Comparison of ENCODE assay signal across 20 cellular contexts in the genomic region with DNA sequence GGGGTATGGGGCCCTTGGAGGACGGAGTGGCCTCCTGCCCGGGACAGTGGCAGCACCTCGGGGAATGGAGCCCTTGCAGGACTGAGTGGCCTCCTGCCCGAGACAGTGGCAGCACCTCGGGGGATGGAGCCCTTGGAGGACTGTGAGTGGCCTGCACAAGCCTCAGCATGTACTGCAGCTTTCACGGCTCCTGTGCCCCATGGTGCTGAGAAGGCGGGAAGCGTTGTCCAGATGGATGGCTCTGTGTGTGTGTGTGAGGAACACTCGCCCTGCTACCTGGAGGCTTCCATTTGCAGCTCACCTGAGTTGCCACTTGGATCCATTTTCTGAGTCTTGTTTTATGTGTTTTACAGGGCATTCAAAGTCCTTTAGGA.
A peak's percentile ranks its signal among the peaks of the same experiment; 100 is the strongest.
DNase-seq lines count a peak whose midpoint lies in the region; ATAC-seq, FAIRE-seq and TF ChIP-seq lines count a peak whose summit lies in the region.
"Had no signal": no experiment of that assay in that cellular context is flagged by ENCODE, and none has a peak within 500 bp of the region (broad histone marks: within the 10 kb centered on the region; RNA-seq: fewer than 3 reads in every experiment).

No MANE protein-coding gene starts in this region.

- TF ChIP-seq CTCF in H1 (IDR thresholded peaks at IDR 0.05; ENCODE audit: control extremely low read depth in 1 of 3, insufficient read depth in 1 of 3, low read depth in 1 of 3, low read length in 3 of 3) (no peak), kidney (IDR thresholded peaks at IDR 0.05; ENCODE audit: borderline replicate concordance, extremely low read depth, insufficient read depth) (no peak)

- intact Hi-C loops in kidney (cut with DNase I), result no loop called here

- H3K18ac ChIP-seq in H1 (ENCODE audit: extremely low read depth, low read length) (no peak overlapping the region), trophoblast cell (ENCODE audit: low read length) (no peak overlapping the region)

- H3K14ac ChIP-seq in H1 (ENCODE audit: insufficient read length) (no peak overlapping the region), trophoblast cell (ENCODE audit: low read length) (no peak overlapping the region)

- TF ChIP-seq EP300 in H1 (IDR thresholded peaks at IDR 0.05; ENCODE audit: borderline replicate concordance in 1 of 2, low read depth in 2 of 2, low read length in 2 of 2), result no peak

- H2AFZ ChIP-seq in H1 (ENCODE audit: low read length), result no peak overlapping the region
- no peak overlapping the region for H2AFZ ChIP-seq in trophoblast cell (ENCODE audit: insufficient read depth, low read length, poor library complexity)
- H2AFZ ChIP-seq: GM23338 had no signal

- H4K8ac ChIP-seq in H1 (ENCODE audit: extremely low read depth, insufficient read depth, low read length), result no peak overlapping the region
- H4K8ac ChIP-seq in trophoblast cell (ENCODE audit: low read depth, low read length), result no peak overlapping the region

- no peaks in the 10 kb centered on the region for H3K36me3 Mint-ChIP-seq in activated CD8-positive, alpha-beta memory T cell treated with anti-CD3 and anti-CD28 coated beads, Interleukin-2, amount 10 ng/mL, durations not matched to agents 7 days and 5 days
- H3K36me3 Mint-ChIP-seq: CD4-positive, CD25-positive, alpha-beta regulatory T cell; CD8-positive, alpha-beta T cell had no signal

- no peaks in the 10 kb centered on the region for H3K4me1 ChIP-seq in H1 (replicated peaks in 1 of 4; ENCODE audit: control insufficient read depth in 3 of 4, insufficient read depth in 4 of 4, low read length in 3 of 4)
- no peaks in the 10 kb centered on the region for H3K4me1 ChIP-seq in kidney (ENCODE audit: control insufficient read depth in 1 of 2, insufficient read depth in 1 of 2, low read depth in 1 of 2, low read length in 2 of 2)
- H3K4me1 ChIP-seq in trophoblast cell (ENCODE audit: control insufficient read depth in 1 of 2, insufficient read depth in 2 of 2, low read length in 2 of 2), result no peaks in the 10 kb centered on the region
- H3K4me1 ChIP-seq: Caco-2, HAP-1 had no signal

- no peak overlapping the region for H3K56ac ChIP-seq in H1 (replicated peaks; ENCODE audit: insufficient read length, low read depth, low read length)

- 92% methylated on average over 7 of the region's 9 CpGs; no CpG with 5 or more reads in 1 of the 2 experiments for WGBS in H1 (ENCODE audit: extremely low coverage in 1 of 2, insufficient coverage in 1 of 2, insufficient read length in 1 of 2, insufficient replicate concordance in 2 of 2, low coverage in 1 of 2, low lambda C conversion rate in 2 of 2, missing lambda C conversion rate in 1 of 2), 2 experiments
- no CpG with 5 or more reads among the region's 9 CpGs for WGBS in trophoblast cell (ENCODE audit: extremely low coverage, insufficient coverage, insufficient read length)

- peaks cover 0 to 7% of the 10 kb centered on the region in 2 experiments; a peak in 2 of 4 replicates for H3K9me3 ChIP-seq in H1 (ENCODE audit: insufficient read depth in 2 of 2, low read depth in 1 of 2, low read length in 1 of 2)
- H3K9me3 ChIP-seq in kidney (ENCODE audit: control insufficient read depth in 1 of 2, low read length in 2 of 2), result peaks cover 0 to 9% of the 10 kb centered on the region in 2 donors
- H3K9me3 ChIP-seq in trophoblast cell (ENCODE audit: insufficient read depth, low read depth, low read length), result peaks cover 6% of the 10 kb centered on the region
- H3K9me3 ChIP-seq: HAP-1 had no signal

- CTCF ChIA-PET in activated CD8-positive, alpha-beta memory T cell treated with anti-CD3 and anti-CD28 coated beads, Interleukin-2, amount 10 ng/mL, durations not matched to agents 7 days and 5 days (lab: Charles Lee), result no interaction called here
- CTCF ChIA-PET in H1 (lab: Charles Lee; ENCODE audit: partially characterized antibody), result no interaction called here

- POLR2A ChIA-PET in H1 (lab: Charles Lee; ENCODE audit: partially characterized antibody), result no interaction called here

- no peak for FAIRE-seq in H1 (lab: Jason Lieb, UNC)
- FAIRE-seq in kidney (lab: Jason Lieb, UNC), result no peak
- FAIRE-seq: GM12891, GM18507, H54 had no signal

- H4K91ac ChIP-seq in H1 (replicated peaks; ENCODE audit: insufficient read length, low read length) (no peak overlapping the region), trophoblast cell (ENCODE audit: low read depth, low read length) (no peak overlapping the region)

- H3K79me2 ChIP-seq in H1 (ENCODE audit: control insufficient read depth in 1 of 2, insufficient read depth in 2 of 2, low read length in 2 of 2) (no peaks in the 10 kb centered on the region), trophoblast cell (ENCODE audit: control insufficient read depth, insufficient read depth, low read length, poor library complexity) (no peaks in the 10 kb centered on the region)

- no peaks in the 10 kb centered on the region for H3K79me1 ChIP-seq in H1 (ENCODE audit: low read depth, low read length)
- no peaks in the 10 kb centered on the region for H3K79me1 ChIP-seq in trophoblast cell (ENCODE audit: low read length)

- H2BK15ac ChIP-seq in H1 (ENCODE audit: low read length), result no peak overlapping the region

- H4K12ac ChIP-seq in trophoblast cell (ENCODE audit: low read depth, low read length), result no peak overlapping the region

- H4K5ac ChIP-seq in H1 (ENCODE audit: insufficient read length, low read depth, low read length), result no peak overlapping the region

- TF ChIP-seq POLR2A in H1 (IDR thresholded peaks at IDR 0.05; ENCODE audit: control extremely low read depth in 1 of 2, low read depth in 2 of 2, low read length in 2 of 2), result no peak

- no peak overlapping the region for H2AK5ac ChIP-seq in H1 (ENCODE audit: low read depth, low read length)
- no peak overlapping the region for H2AK5ac ChIP-seq in trophoblast cell (ENCODE audit: low read length)

- TF ChIP-seq RAD21 in H1 (IDR thresholded peaks at IDR 0.05 in 1 of 2, conservative IDR thresholded peaks at IDR 0.05 in 1 of 2; ENCODE audit: low read depth in 2 of 2, low read length in 2 of 2), result no peak

- DNase-seq in activated CD8-positive, alpha-beta memory T cell treated with anti-CD3 and anti-CD28 coated beads, Interleukin-2, amount 50 U/mL, for 48 hours, result peak; percentile 25
- DNase-seq in activated CD8-positive, alpha-beta memory T cell treated with anti-CD3 and anti-CD28 coated beads, Interleukin-2, amount 10 ng/mL, durations not matched to agents 7 days and 5 days, result no peak
- no peak for DNase-seq in H1 (ENCODE audit: low read depth in 1 of 2, low spot score in 2 of 2)
- peak; percentile 48 for DNase-seq in kidney
- no peak for DNase-seq in trophoblast cell
- DNase-seq in NCI-H1092 treated with DMSO at 0.1 percent for 48 hours (lab: John Stamatoyannopoulos, UW), result no peak
- no peak for DNase-seq in inferior parietal cortex (ENCODE audit: extremely low spot score)
- DNase-seq: CD4-positive, CD25-positive, alpha-beta regulatory T cell; GF-D8; HFFc6 had no signal

- H3K36me3 ChIP-seq in H1 (ENCODE audit: control insufficient read depth in 2 of 4, insufficient read depth in 4 of 4, low read length in 3 of 4), result no peaks in the 10 kb centered on the region
- no peaks in the 10 kb centered on the region for H3K36me3 ChIP-seq in kidney (ENCODE audit: control insufficient read depth in 1 of 2, insufficient read depth in 2 of 2, low read length in 2 of 2)
- no peaks in the 10 kb centered on the region for H3K36me3 ChIP-seq in trophoblast cell (ENCODE audit: control insufficient read depth in 1 of 2, insufficient read depth in 2 of 2, low read length in 2 of 2)
- H3K36me3 ChIP-seq: BLaER1, HAP-1 had no signal

- no peak overlapping the region for H3K4ac ChIP-seq in H1 (replicated peaks; ENCODE audit: insufficient read length, low read depth, low read length)
- no peak overlapping the region for H3K4ac ChIP-seq in trophoblast cell (ENCODE audit: low read depth, low read length)

- H3K27ac ChIP-seq in H1 (ENCODE audit: low read depth, low read length), result no peak overlapping the region
- no peak overlapping the region for H3K27ac ChIP-seq in kidney (ENCODE audit: low read depth in 2 of 2, low read length in 2 of 2)
- no peak overlapping the region for H3K27ac ChIP-seq in trophoblast cell (ENCODE audit: low read depth, low read length)
- H3K27ac ChIP-seq: BLaER1, C4-2B had no signal

- no peaks in the 10 kb centered on the region for H3K27me3 Mint-ChIP-seq in activated CD8-positive, alpha-beta memory T cell treated with anti-CD3 and anti-CD28 coated beads, Interleukin-2, amount 10 ng/mL, durations not matched to agents 7 days and 5 days
- H3K27me3 Mint-ChIP-seq: B cell had no signal

- H2BK120ac ChIP-seq in H1 (replicated peaks; ENCODE audit: low read depth, low read length) (no peak overlapping the region), trophoblast cell (ENCODE audit: insufficient read depth, low read length, poor library complexity) (no peak overlapping the region)

- no peak overlapping the region for H2BK20ac ChIP-seq in H1 (ENCODE audit: low read length)

- H3K27me3 ChIP-seq in H1 (replicated peaks in 1 of 4; ENCODE audit: control insufficient read depth in 3 of 4, extremely low read depth in 1 of 4, insufficient read depth in 3 of 4, low read length in 3 of 4), result 0 out of 7 replicates have a peak, but pooled peaks cover 0 to 2% (median 0%) of the 10 kb centered on the region in 4 experiments
- no peaks in the 10 kb centered on the region for H3K27me3 ChIP-seq in trophoblast cell (ENCODE audit: insufficient read depth, low read length)

- no peak for ATAC-seq in activated CD8-positive, alpha-beta memory T cell treated with anti-CD3 and anti-CD28 coated beads, Interleukin-2, amount 10 ng/mL, durations not matched to agents 7 days and 5 days
- ATAC-seq: CD8-positive, alpha-beta T cell; GM23338 had no signal

- no peaks in the 10 kb centered on the region for H4K20me1 ChIP-seq in H1 (replicated peaks in 1 of 2; ENCODE audit: control insufficient read depth in 1 of 2, insufficient read depth in 2 of 2, low read length in 2 of 2)
- H4K20me1 ChIP-seq: BLaER1 had no signal

- no peak overlapping the region for H3K4me3 Mint-ChIP-seq in activated CD8-positive, alpha-beta memory T cell treated with anti-CD3 and anti-CD28 coated beads, Interleukin-2, amount 10 ng/mL, durations not matched to agents 7 days and 5 days
- H3K4me3 Mint-ChIP-seq: B cell; CD4-positive, CD25-positive, alpha-beta regulatory T cell; CD8-positive, alpha-beta T cell; GM23338; HFFc6 had no signal

- no peaks in the 10 kb centered on the region for H3K23me2 ChIP-seq in H1 (ENCODE audit: low read depth, low read length)

- H2BK12ac ChIP-seq in H1 (ENCODE audit: low read depth, low read length) (no peak overlapping the region), trophoblast cell (ENCODE audit: low read length) (no peak overlapping the region)

- H2BK5ac ChIP-seq in H1 (ENCODE audit: low read depth, low read length), result no peak overlapping the region
- no peak overlapping the region for H2BK5ac ChIP-seq in trophoblast cell (ENCODE audit: low read depth, low read length, poor library complexity)

- H3K4me1 Mint-ChIP-seq in activated CD8-positive, alpha-beta memory T cell treated with anti-CD3 and anti-CD28 coated beads, Interleukin-2, amount 10 ng/mL, durations not matched to agents 7 days and 5 days, result no peaks in the 10 kb centered on the region
- H3K4me1 Mint-ChIP-seq: B cell; CD4-positive, CD25-positive, alpha-beta regulatory T cell had no signal

- H3K9me3 Mint-ChIP-seq in activated CD8-positive, alpha-beta memory T cell treated with anti-CD3 and anti-CD28 coated beads, Interleukin-2, amount 10 ng/mL, durations not matched to agents 7 days and 5 days (ENCODE audit: low read depth), result peaks cover 7% of the 10 kb centered on the region

- H3K27ac Mint-ChIP-seq in activated CD8-positive, alpha-beta memory T cell treated with anti-CD3 and anti-CD28 coated beads, Interleukin-2, amount 10 ng/mL, durations not matched to agents 7 days and 5 days, result no peak overlapping the region
- H3K27ac Mint-ChIP-seq: B cell; CD4-positive, CD25-positive, alpha-beta regulatory T cell; CD8-positive, alpha-beta T cell; GM23338; HFFc6 had no signal

- H3K4me3 ChIP-seq in H1 (ENCODE audit: extremely low read depth in 1 of 4, insufficient read depth in 2 of 4, low read depth in 3 of 4, low read length in 4 of 4) (no peak overlapping the region), kidney (ENCODE audit: low read length in 2 of 2) (no peak overlapping the region), trophoblast cell (ENCODE audit: low read depth, low read length) (no peak overlapping the region)
- H3K4me3 ChIP-seq: BLaER1, GM23338, HAP-1 had no signal

- H3K23ac ChIP-seq in H1 (ENCODE audit: insufficient read length) (no peak overlapping the region), trophoblast cell (ENCODE audit: low read length) (no peak overlapping the region)

- H3K9ac ChIP-seq in H1 (replicated peaks in 1 of 4; ENCODE audit: extremely low read depth in 1 of 4, low read depth in 3 of 4, low read length in 3 of 4) (no peak overlapping the region), kidney (ENCODE audit: low read length in 2 of 2) (no peak overlapping the region), trophoblast cell (ENCODE audit: low read length) (no peak overlapping the region)
- H3K9ac ChIP-seq: BLaER1 had no signal

- H3K4me2 ChIP-seq in H1 (ENCODE audit: insufficient read depth in 1 of 2, low read depth in 2 of 2, low read length in 2 of 2) (no peak overlapping the region), trophoblast cell (ENCODE audit: low read length) (no peak overlapping the region)
- H3K4me2 ChIP-seq: BLaER1, GM23338 had no signal

Comparison
In these comparisons a context has a peak if more than half of its experiments do, and no peak if none do; other contexts are left out.
1. DNase-seq: peak in activated CD8-positive, alpha-beta memory T cell treated with anti-CD3 and anti-CD28 coated beads, Interleukin-2, amount 50 U/mL, for 48 hours (single experiment) and kidney (single experiment); none in activated CD8-positive, alpha-beta memory T cell treated with anti-CD3 and anti-CD28 coated beads, Interleukin-2, amount 10 ng/mL, durations not matched to agents 7 days and 5 days (single experiment), H1 (0 of 2), trophoblast cell (0 of 2), NCI-H1092 treated with DMSO at 0.1 percent for 48 hours (single experiment) and inferior parietal cortex (single experiment).